Comparison of ENCODE assay signal across 22 cellular contexts in genomic region chr4:184959309-184959708, GRCh38. TPM values are rescaled to one million over a fixed set of nuclear protein-coding genes. Genes with fewer than 3 reads are reported as not detected.
"Had no signal": no experiment of that assay in that cellular context is flagged by ENCODE, and none has a peak within 500 bp of the region (broad histone marks: within the 10 kb centered on the region; RNA-seq: fewer than 3 reads in every experiment).

No MANE protein-coding gene starts in this region.

- H3K4me1 ChIP-seq: uterus had no signal

- H3K9me3 ChIP-seq: heart left ventricle, uterus had no signal

- H3K27ac ChIP-seq: heart left ventricle, uterus had no signal

- H3K4me3 ChIP-seq: heart left ventricle, uterus had no signal

- H3K27me3 ChIP-seq: heart left ventricle, uterus had no signal

- DNase-seq: cerebellar nuclear complex; effector CD8-positive, alpha-beta T cell; heart left ventricle; hippocampal formation; natural killer cell; posterior cingulate gyrus; right cardiac atrium; small intestine; stimulated activated CD4-positive, alpha-beta T cell treated with anti-CD3 and anti-CD28 coated beads, Interleukin-12 subunit alpha, Interleukin-12 subunit beta, amount 100 ng/mL, for 4 hours; stimulated activated naive CD4-positive, alpha-beta T cell treated with Interleukin-2 at 50 U/mL for 16 hours; trophoblast cell; uterus had no signal

- H3K36me3 ChIP-seq: heart left ventricle, uterus had no signal

- ATAC-seq: left lobe of liver, natural killer cell, right cardiac atrium had no signal

RNA-seq across cellular contexts. Expression of gene HELT, which starts 59.0 kb away (rescaled TPM):
- total RNA-seq: dermis microvascular lymphatic vessel endothelial cell, frontal cortex, glomerular endothelial cell, heart left ventricle, kidney epithelial cell, left lobe of liver, mucosa of gallbladder, myocyte, natural killer cell, neural crest cell, osteoblast, right cardiac atrium, uterus had no signal
- polyA plus RNA-seq: esophagus, heart left ventricle, right cardiac atrium, small intestine had no signal
